Comparison of ENCODE assay signal across 8 cellular contexts in genomic region chr17:7214300-7215135, GRCh38. TPM values are rescaled to one million over a fixed set of nuclear protein-coding genes. Genes with fewer than 3 reads are reported as not detected.
DNase-seq lines count a peak whose midpoint lies in the region; ATAC-seq and TF ChIP-seq lines count a peak whose summit lies in the region.

No MANE protein-coding gene starts in this region.

- CTCF ChIA-PET in naive thymus-derived CD4-positive, alpha-beta T cell (lab: Charles Lee) = interaction anchor here (1.0 kb wide), 1 partner anchor 28 kb away, joined by 5 read pairs; the partner anchor contains the start of gene GABARAP

- intact Hi-C loops in activated T-helper 1 cell treated with anti-CD3 and anti-CD28 coated beads, Interleukin-12 subunit alpha, Interleukin-12 subunit beta, Interleukin-2, Interleukin-4 antibody, amounts not matched to agents 30 ng/mL and 10 ng/mL and 1 ng/mL, durations not matched to agents 14 hours and 24 hours and 36 hours (cut with micrococcal nuclease) = loop anchor here (1.0 to 10.0 kb wide), 11 partner anchors 9 to 1810 kb away; partner anchors contain the start of genes DVL2, EIF5A, ELP5 and NTN1
- intact Hi-C loops in naive thymus-derived CD4-positive, alpha-beta T cell (cut with micrococcal nuclease) = loop anchor here (1.0 to 10.0 kb wide), 13 partner anchors 9 to 630 kb away; partner anchors contain the start of genes DVL2 (in 2 of the 2), EIF5A (in 2 of the 2), ELP5 (in 2 of the 2) and PHF23 (in 2 of the 2)

- H3K4me2 ChIP-seq in DOHH2 (ENCODE audit: low read length) = peak overlapping the region; percentile 83

- H3K27me3 ChIP-seq in DOHH2 (ENCODE audit: control insufficient read depth, low read length) = no peaks in the 10 kb centered on the region
- H3K27me3 ChIP-seq in naive thymus-derived CD4-positive, alpha-beta T cell (ENCODE audit: control insufficient read depth in 2 of 2, insufficient read depth in 2 of 2, low read length in 2 of 2) = no peaks in the 10 kb centered on the region

- peaks cover 12% of the 10 kb centered on the region for H3F3A ChIP-seq in DOHH2 (ENCODE audit: control insufficient read depth, insufficient read depth)

- no peaks in the 10 kb centered on the region for H3K9me3 ChIP-seq in DOHH2 (ENCODE audit: control insufficient read depth, insufficient read depth, low read length)
- H3K9me3 ChIP-seq in naive thymus-derived CD4-positive, alpha-beta T cell (ENCODE audit: control insufficient read depth in 2 of 3, low read length in 3 of 3) = no peaks in the 10 kb centered on the region

- H3K4me3 ChIP-seq in DOHH2 (ENCODE audit: low read length) = peak overlapping the region; percentile 73
- peak overlapping the region; percentile 61 for H3K4me3 ChIP-seq in naive thymus-derived CD4-positive, alpha-beta T cell (ENCODE audit: low read length)

- H3K27ac ChIP-seq in DOHH2 (ENCODE audit: low read depth, low read length) = peak overlapping the region; percentile 44
- H3K27ac ChIP-seq in naive thymus-derived CD4-positive, alpha-beta T cell (ENCODE audit: low read depth, low read length) = peak overlapping the region; percentile 97

- DNase-seq in GOT3 (lab: John Stamatoyannopoulos, UW) (peak; percentile 77), RKO (ENCODE audit: low spot score) (peak; percentile 96), fibroblast of gingiva (ENCODE audit: low read depth) (peak; percentile 92)
- peak; percentile 99 for DNase-seq in activated T-helper 1 cell treated with anti-CD3 and anti-CD28 coated beads, Interleukin-12 subunit alpha, Interleukin-12 subunit beta, Interleukin-2, Interleukin-4 antibody, amounts not matched to agents 30 ng/mL and 10 ng/mL and 1 ng/mL, durations not matched to agents 14 hours and 24 hours and 36 hours (ENCODE audit: low spot score)
- DNase-seq in naive thymus-derived CD4-positive, alpha-beta T cell = peak; percentile 96 to 99 (median 97)

- peaks cover 14% of the 10 kb centered on the region for H3K27me3 Mint-ChIP-seq in activated T-helper 1 cell treated with anti-CD3 and anti-CD28 coated beads, Interleukin-12 subunit alpha, Interleukin-12 subunit beta, Interleukin-2, Interleukin-4 antibody, amounts not matched to agents 30 ng/mL and 10 ng/mL and 1 ng/mL, durations not matched to agents 14 hours and 24 hours and 36 hours (ENCODE audit: insufficient read depth)
- H3K27me3 Mint-ChIP-seq in naive thymus-derived CD4-positive, alpha-beta T cell = peaks cover 0 to 16% (median 0%) of the 10 kb centered on the region in 5 donors
- H3K27me3 Mint-ChIP-seq in stimulated activated memory B cell treated with anti-CD40 and anti-IgM and Interleukin-4, amounts not matched to agents 10 μg/mL and 1 μg/mL and 100 μg/mL, for 72 hours = peaks cover 9% of the 10 kb centered on the region

- TF ChIP-seq CTCF in DOHH2 (IDR thresholded peaks at IDR 0.05; ENCODE audit: low read depth, low read length, poor library complexity, severe bottlenecking) (peak; percentile 66), LNCAP (IDR thresholded peaks at IDR 0.05) (peak; percentile 42; the same call in 1 of the 2 replicates)

- ATAC-seq in naive thymus-derived CD4-positive, alpha-beta T cell = peak; percentile 90
- peak; percentile 93 for ATAC-seq in stimulated activated memory B cell treated with anti-CD40 and anti-IgM and Interleukin-4, amounts not matched to agents 10 μg/mL and 1 μg/mL and 100 μg/mL, for 72 hours

- no peaks in the 10 kb centered on the region; the same call in 1 of the 2 replicates for H4K20me1 ChIP-seq in DOHH2 (ENCODE audit: control insufficient read depth, insufficient read depth, low read depth, low read length)

- H3K9me2 ChIP-seq in DOHH2 (replicated peaks; ENCODE audit: control insufficient read depth, low read length) = no peaks in the 10 kb centered on the region

- POLR2A ChIA-PET in naive thymus-derived CD4-positive, alpha-beta T cell (lab: Charles Lee) = interaction anchor here (0.6 to 13.7 kb wide), 9 partner anchors 10 to 369 kb away, joined by 3 to 265 read pairs (median 5); partner anchors contain the start of genes ACAP1, DVL2, GABARAP and MPDU1

- no peaks in the 10 kb centered on the region for H3K36me3 ChIP-seq in DOHH2 (ENCODE audit: control insufficient read depth, low read length)
- no peaks in the 10 kb centered on the region for H3K36me3 ChIP-seq in naive thymus-derived CD4-positive, alpha-beta T cell (ENCODE audit: control insufficient read depth in 2 of 3, insufficient read depth in 3 of 3, low read length in 3 of 3)

- H3K4me3 Mint-ChIP-seq in activated T-helper 1 cell treated with anti-CD3 and anti-CD28 coated beads, Interleukin-12 subunit alpha, Interleukin-12 subunit beta, Interleukin-2, Interleukin-4 antibody, amounts not matched to agents 30 ng/mL and 10 ng/mL and 1 ng/mL, durations not matched to agents 14 hours and 24 hours and 36 hours = peak overlapping the region; percentile 91
- H3K4me3 Mint-ChIP-seq in naive thymus-derived CD4-positive, alpha-beta T cell = peak overlapping the region; percentile 76 to 97 (median 94)
- H3K4me3 Mint-ChIP-seq in stimulated activated memory B cell treated with anti-CD40 and anti-IgM and Interleukin-4, amounts not matched to agents 10 μg/mL and 1 μg/mL and 100 μg/mL, for 72 hours = peak overlapping the region; percentile 91

- peaks cover 42% of the 10 kb centered on the region for H3K79me2 ChIP-seq in DOHH2 (ENCODE audit: control insufficient read depth, low read length)

- H3K9me3 Mint-ChIP-seq in activated T-helper 1 cell treated with anti-CD3 and anti-CD28 coated beads, Interleukin-12 subunit alpha, Interleukin-12 subunit beta, Interleukin-2, Interleukin-4 antibody, amounts not matched to agents 30 ng/mL and 10 ng/mL and 1 ng/mL, durations not matched to agents 14 hours and 24 hours and 36 hours = no peaks in the 10 kb centered on the region
- H3K9me3 Mint-ChIP-seq in naive thymus-derived CD4-positive, alpha-beta T cell = peaks cover 0 to 5% (median 0%) of the 10 kb centered on the region in 11 donors
- H3K9me3 Mint-ChIP-seq in stimulated activated memory B cell treated with anti-CD40 and anti-IgM and Interleukin-4, amounts not matched to agents 10 μg/mL and 1 μg/mL and 100 μg/mL, for 72 hours = no peaks in the 10 kb centered on the region

- H3K4me1 ChIP-seq in DOHH2 (ENCODE audit: control insufficient read depth, low read length) = peaks cover 55% of the 10 kb centered on the region
- peaks cover 25 to 49% of the 10 kb centered on the region in 2 donors for H3K4me1 ChIP-seq in naive thymus-derived CD4-positive, alpha-beta T cell (ENCODE audit: control insufficient read depth in 2 of 2, insufficient read depth in 2 of 2, low read length in 2 of 2)

- peaks cover 55% of the 10 kb centered on the region for H3K4me1 Mint-ChIP-seq in activated T-helper 1 cell treated with anti-CD3 and anti-CD28 coated beads, Interleukin-12 subunit alpha, Interleukin-12 subunit beta, Interleukin-2, Interleukin-4 antibody, amounts not matched to agents 30 ng/mL and 10 ng/mL and 1 ng/mL, durations not matched to agents 14 hours and 24 hours and 36 hours (ENCODE audit: low read depth)
- H3K4me1 Mint-ChIP-seq in naive thymus-derived CD4-positive, alpha-beta T cell = peaks cover 36 to 69% (median 65%) of the 10 kb centered on the region in 7 donors
- H3K4me1 Mint-ChIP-seq in stimulated activated memory B cell treated with anti-CD40 and anti-IgM and Interleukin-4, amounts not matched to agents 10 μg/mL and 1 μg/mL and 100 μg/mL, for 72 hours = peaks cover 56% of the 10 kb centered on the region

- peaks cover under 1% of the 10 kb centered on the region for H3K36me3 Mint-ChIP-seq in activated T-helper 1 cell treated with anti-CD3 and anti-CD28 coated beads, Interleukin-12 subunit alpha, Interleukin-12 subunit beta, Interleukin-2, Interleukin-4 antibody, amounts not matched to agents 30 ng/mL and 10 ng/mL and 1 ng/mL, durations not matched to agents 14 hours and 24 hours and 36 hours (ENCODE audit: low read depth)
- H3K36me3 Mint-ChIP-seq in naive thymus-derived CD4-positive, alpha-beta T cell = no peaks in the 10 kb centered on the region
- no peaks in the 10 kb centered on the region for H3K36me3 Mint-ChIP-seq in stimulated activated memory B cell treated with anti-CD40 and anti-IgM and Interleukin-4, amounts not matched to agents 10 μg/mL and 1 μg/mL and 100 μg/mL, for 72 hours

- peak overlapping the region; percentile 98 for H3K27ac Mint-ChIP-seq in activated T-helper 1 cell treated with anti-CD3 and anti-CD28 coated beads, Interleukin-12 subunit alpha, Interleukin-12 subunit beta, Interleukin-2, Interleukin-4 antibody, amounts not matched to agents 30 ng/mL and 10 ng/mL and 1 ng/mL, durations not matched to agents 14 hours and 24 hours and 36 hours
- H3K27ac Mint-ChIP-seq in naive thymus-derived CD4-positive, alpha-beta T cell = peak overlapping the region; percentile 90 to 100 (median 99)
- H3K27ac Mint-ChIP-seq in stimulated activated memory B cell treated with anti-CD40 and anti-IgM and Interleukin-4, amounts not matched to agents 10 μg/mL and 1 μg/mL and 100 μg/mL, for 72 hours = peak overlapping the region; percentile 71

RNA-seq across cellular contexts. Expression of gene DLG4, which starts 5.1 kb away (rescaled TPM):
- total RNA-seq in activated T-helper 1 cell treated with anti-CD3 and anti-CD28 coated beads, Interleukin-12 subunit alpha, Interleukin-12 subunit beta, Interleukin-2, Interleukin-4 antibody, amounts not matched to agents 30 ng/mL and 10 ng/mL and 1 ng/mL, durations not matched to agents 14 hours and 24 hours and 36 hours = 15.3 and 15.5 TPM in 2 replicates
- total RNA-seq in naive thymus-derived CD4-positive, alpha-beta T cell = 10 to 100 TPM; 10.9 to 25.4 (median 16.5) TPM
- polyA plus RNA-seq in naive thymus-derived CD4-positive, alpha-beta T cell = under 1 TPM; 0.26 to 0.83 TPM

RNA-seq across cellular contexts. Expression of gene ACADVL, which starts 5.2 kb away (rescaled TPM):
- 287 and 294 TPM in 2 replicates for total RNA-seq in activated T-helper 1 cell treated with anti-CD3 and anti-CD28 coated beads, Interleukin-12 subunit alpha, Interleukin-12 subunit beta, Interleukin-2, Interleukin-4 antibody, amounts not matched to agents 30 ng/mL and 10 ng/mL and 1 ng/mL, durations not matched to agents 14 hours and 24 hours and 36 hours
- total RNA-seq in naive thymus-derived CD4-positive, alpha-beta T cell = 100 to 1,000 TPM; 287 to 390 (median 339) TPM
- polyA plus RNA-seq in naive thymus-derived CD4-positive, alpha-beta T cell = 10 to 100 TPM; 75.3 to 88.4 TPM

RNA-seq across cellular contexts. Expression of gene DVL2, which starts 19.8 kb away (rescaled TPM):
- total RNA-seq in activated T-helper 1 cell treated with anti-CD3 and anti-CD28 coated beads, Interleukin-12 subunit alpha, Interleukin-12 subunit beta, Interleukin-2, Interleukin-4 antibody, amounts not matched to agents 30 ng/mL and 10 ng/mL and 1 ng/mL, durations not matched to agents 14 hours and 24 hours and 36 hours = 70.0 and 73.5 TPM in 2 replicates
- 10 to 100 TPM; 51.2 to 91.5 (median 52.3) TPM for total RNA-seq in naive thymus-derived CD4-positive, alpha-beta T cell
- polyA plus RNA-seq in naive thymus-derived CD4-positive, alpha-beta T cell = 10 to 100 TPM; 15.1 to 31.1 TPM

RNA-seq across cellular contexts. Expression of gene PHF23, which starts 24.7 kb away (rescaled TPM):
- 52.5 and 55.4 TPM in 2 replicates for total RNA-seq in activated T-helper 1 cell treated with anti-CD3 and anti-CD28 coated beads, Interleukin-12 subunit alpha, Interleukin-12 subunit beta, Interleukin-2, Interleukin-4 antibody, amounts not matched to agents 30 ng/mL and 10 ng/mL and 1 ng/mL, durations not matched to agents 14 hours and 24 hours and 36 hours
- total RNA-seq in naive thymus-derived CD4-positive, alpha-beta T cell = 10 to 100 TPM; 12.3 to 58.7 (median 55.2) TPM
- polyA plus RNA-seq in naive thymus-derived CD4-positive, alpha-beta T cell = 10 to 100 TPM; 16.0 to 41.3 TPM

RNA-seq across cellular contexts. Expression of gene GABARAP, which starts 27.7 kb away (rescaled TPM):
- total RNA-seq in activated T-helper 1 cell treated with anti-CD3 and anti-CD28 coated beads, Interleukin-12 subunit alpha, Interleukin-12 subunit beta, Interleukin-2, Interleukin-4 antibody, amounts not matched to agents 30 ng/mL and 10 ng/mL and 1 ng/mL, durations not matched to agents 14 hours and 24 hours and 36 hours = 146 and 148 TPM in 2 replicates
- total RNA-seq in naive thymus-derived CD4-positive, alpha-beta T cell = 100 to 1,000 TPM; 214 to 427 (median 286) TPM
- polyA plus RNA-seq in naive thymus-derived CD4-positive, alpha-beta T cell = 100 to 1,000 TPM; 656 to 950 TPM

Comparison
In these comparisons a context has a peak if more than half of its experiments do, and no peak if none do; other contexts are left out.
1. Peak in every context shown above with its lines: DNase-seq, ATAC-seq, H3K4me3 ChIP-seq and H3K27ac ChIP-seq.